ENCODE assay signal across 21 cellular contexts in genomic region chr10:74382643-74383042, GRCh38.
A peak's percentile ranks its signal among the peaks of the same experiment; 100 is the strongest.
DNase-seq lines count a peak whose midpoint lies in the region; ATAC-seq and TF ChIP-seq lines count a peak whose summit lies in the region.
"Had no signal": no experiment of that assay in that cellular context is flagged by ENCODE, and none has a peak within 500 bp of the region (broad histone marks: within the 10 kb centered on the region; RNA-seq: fewer than 3 reads in every experiment).

No MANE protein-coding gene starts in this region.

- no peaks in the 10 kb centered on the region for H3K9me3 ChIP-seq in HEK293 (ENCODE audit: control insufficient read depth, insufficient read depth, low read depth, low read length)
- H3K9me3 ChIP-seq in thymus (ENCODE audit: control insufficient read depth): no peaks in the 10 kb centered on the region
- H3K9me3 ChIP-seq in suprapubic skin: no peaks in the 10 kb centered on the region
- H3K9me3 ChIP-seq: SJCRH30 had no signal

- H3K4me1 Mint-ChIP-seq in stimulated activated naive CD8-positive, alpha-beta T cell treated with anti-CD3 and anti-CD28 coated beads, Interleukin-15, amount 100 ng/mL, for 72 hours: peaks cover 52% of the 10 kb centered on the region

- no peak overlapping the region for H3K27ac Mint-ChIP-seq in stimulated activated naive CD8-positive, alpha-beta T cell treated with anti-CD3 and anti-CD28 coated beads, Interleukin-15, amount 100 ng/mL, for 72 hours
- H3K27ac Mint-ChIP-seq: CD14-positive monocyte had no signal

- CTCF ChIA-PET in HEK293 (lab: Yijun Ruan, JAX): no interaction called here

- H3K36me3 ChIP-seq in HEK293 (ENCODE audit: control insufficient read depth in 2 of 2, insufficient read depth in 1 of 2, low read length in 2 of 2) (no peaks in the 10 kb centered on the region), thymus (ENCODE audit: control insufficient read depth, insufficient read depth) (no peaks in the 10 kb centered on the region), suprapubic skin (no peaks in the 10 kb centered on the region)
- H3K36me3 ChIP-seq: SJCRH30 had no signal

- H3K4me3 Mint-ChIP-seq in stimulated activated naive CD8-positive, alpha-beta T cell treated with anti-CD3 and anti-CD28 coated beads, Interleukin-15, amount 100 ng/mL, for 72 hours: no peak overlapping the region
- H3K4me3 Mint-ChIP-seq: CD14-positive monocyte had no signal

- no peak for TF ChIP-seq CTCF in HEK293 (tag by site-specific recombination; IDR thresholded peaks at IDR 0.05)
- TF ChIP-seq CTCF in suprapubic skin (IDR thresholded peaks at IDR 0.05): no peak

- no peak for TF ChIP-seq POLR2A in suprapubic skin (IDR thresholded peaks at IDR 0.05)

- no peaks in the 10 kb centered on the region for H3K27me3 Mint-ChIP-seq in stimulated activated naive CD8-positive, alpha-beta T cell treated with anti-CD3 and anti-CD28 coated beads, Interleukin-15, amount 100 ng/mL, for 72 hours

- peak; percentile 59 for ATAC-seq in stimulated activated naive CD8-positive, alpha-beta T cell treated with anti-CD3 and anti-CD28 coated beads, Interleukin-15, Interleukin-2, amounts not matched to agents 100 U/mL and 50 U/mL, for 24 hours
- no peak for ATAC-seq in stimulated activated naive CD8-positive, alpha-beta T cell treated with anti-CD3 and anti-CD28 coated beads, Interleukin-15, amount 100 ng/mL, for 72 hours

- H3K27ac ChIP-seq in HEK293 (ENCODE audit: extremely low read depth, low read depth, low read length): no peak overlapping the region
- H3K27ac ChIP-seq in thymus (ENCODE audit: low read depth): peak overlapping the region; percentile 68
- H3K27ac ChIP-seq in suprapubic skin: no peak overlapping the region
- H3K27ac ChIP-seq: PC-9, SJCRH30 had no signal

- no peak for DNase-seq in stimulated activated naive CD8-positive, alpha-beta T cell treated with anti-CD3 and anti-CD28 coated beads, Interleukin-15, Interleukin-2, amounts not matched to agents 100 U/mL and 50 U/mL, for 24 hours
- no peak for DNase-seq in stimulated activated naive CD8-positive, alpha-beta T cell treated with anti-CD3 and anti-CD28 coated beads, Interleukin-15, amount 100 ng/mL, for 72 hours
- DNase-seq in dermis blood vessel endothelial cell: peak; percentile 8
- no peak for DNase-seq in NCI-H1092 treated with DMSO at 0.1 percent for 48 hours (lab: John Stamatoyannopoulos, UW)
- DNase-seq in islet precursor cell: no peak
- DNase-seq in suprapubic skin (ENCODE audit: low spot score in 2 of 2): no peak
- DNase-seq: DMS79 treated with DMSO at 0.1 percent for 48 hours, H7, IMR-90, Kasumi-1, MM.1S, NCI-H1105, NCI-H1694, NCI-H2107, NCI-H2227 treated with DMSO at 0.1 percent for 48 hours, NCI-H524, PC-9, SJCRH30 had no signal

- TF ChIP-seq EP300 in suprapubic skin (IDR thresholded peaks at IDR 0.05): no peak

- H3K27me3 ChIP-seq in thymus (ENCODE audit: control insufficient read depth, insufficient read depth) (no peaks in the 10 kb centered on the region), suprapubic skin (no peaks in the 10 kb centered on the region)
- H3K27me3 ChIP-seq: SJCRH30 had no signal

- peaks cover 0 to 7% of the 10 kb centered on the region in 2 donors for H3K9me3 Mint-ChIP-seq in stimulated activated naive CD8-positive, alpha-beta T cell treated with anti-CD3 and anti-CD28 coated beads, Interleukin-15, amount 100 ng/mL, for 72 hours

- 62% methylated on average over 1 of the region's 1 CpG for WGBS in thymus
- 81% methylated on average over 1 of the region's 1 CpG for WGBS in suprapubic skin

- H3K4me1 ChIP-seq in HEK293 (ENCODE audit: control insufficient read depth, insufficient read depth, low read length): no peaks in the 10 kb centered on the region
- H3K4me1 ChIP-seq in thymus (ENCODE audit: control insufficient read depth, insufficient read depth, low read length): peaks cover 2% of the 10 kb centered on the region
- H3K4me1 ChIP-seq in suprapubic skin: no peaks in the 10 kb centered on the region
- H3K4me1 ChIP-seq: SJCRH30 had no signal

- H3K4me3 ChIP-seq in HEK293 (ENCODE audit: low read depth, low read length) (no peak overlapping the region), thymus (ENCODE audit: low read length) (no peak overlapping the region), suprapubic skin (no peak overlapping the region)
- H3K4me3 ChIP-seq: PC-9, SJCRH30 had no signal

- POLR2A ChIA-PET in HEK293 (lab: Yijun Ruan, JAX): no interaction called here

TF ChIP-seq in HEK293, 187 proteins besides CTCF, POLR2A, EP300 and RAD21:
- TF ChIP-seq, protein P1, sequence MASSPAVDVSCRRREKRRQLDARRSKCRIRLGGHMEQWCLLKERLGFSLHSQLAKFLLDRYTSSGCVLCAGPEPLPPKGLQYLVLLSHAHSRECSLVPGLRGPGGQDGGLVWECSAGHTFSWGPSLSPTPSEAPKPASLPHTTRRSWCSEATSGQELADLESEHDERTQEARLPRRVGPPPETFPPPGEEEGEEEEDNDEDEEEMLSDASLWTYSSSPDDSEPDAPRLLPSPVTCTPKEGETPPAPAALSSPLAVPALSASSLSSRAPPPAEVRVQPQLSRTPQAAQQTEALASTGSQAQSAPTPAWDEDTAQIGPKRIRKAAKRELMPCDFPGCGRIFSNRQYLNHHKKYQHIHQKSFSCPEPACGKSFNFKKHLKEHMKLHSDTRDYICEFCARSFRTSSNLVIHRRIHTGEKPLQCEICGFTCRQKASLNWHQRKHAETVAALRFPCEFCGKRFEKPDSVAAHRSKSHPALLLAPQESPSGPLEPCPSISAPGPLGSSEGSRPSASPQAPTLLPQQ (tag by site-specific recombination; IDR thresholded peaks at IDR 0.05): no peak
- TF ChIP-seq ZFHX2 (tag by site-specific recombination; conservative IDR thresholded peaks at IDR 0.05): 0 out of 2 replicates have a peak, but pooled peaks have one; percentile 10
- TF ChIP-seq ZNF366 (tag by site-specific recombination; conservative IDR thresholded peaks at IDR 0.05): no peak
- TF ChIP-seq ZNF48 (tag by site-specific recombination; IDR thresholded peaks at IDR 0.05): no peak
- TF ChIP-seq FEZF1 (tag by site-specific recombination; IDR thresholded peaks at IDR 0.05): no peak
